ENCODE assay signal across 22 cellular contexts in genomic region chr9:126633881-126634558, GRCh38. TPM values are rescaled to one million over a fixed set of nuclear protein-coding genes. Genes with fewer than 3 reads are reported as not detected.
DNase-seq lines count a peak whose midpoint lies in the region; ATAC-seq, FAIRE-seq and TF ChIP-seq lines count a peak whose summit lies in the region.
"Had no signal": no experiment of that assay in that cellular context is flagged by ENCODE, and none has a peak within 500 bp of the region (broad histone marks: within the 10 kb centered on the region; RNA-seq: fewer than 3 reads in every experiment).

No MANE protein-coding gene starts in this region.

- H3K27me3 ChIP-seq in HepG2 (ENCODE audit: control insufficient read depth in 1 of 2, insufficient read depth in 2 of 2, low read length in 2 of 2) = peaks cover 18 to 89% of the 10 kb centered on the region in 2 experiments
- H3K27me3 ChIP-seq in right lobe of liver = peaks cover 5 to 17% of the 10 kb centered on the region in 2 donors

- no peak for TF ChIP-seq RAD21 in HepG2 (CRISPR knock-in tag; IDR thresholded peaks at IDR 0.05)

- TF ChIP-seq POLR2A in HepG2 (IDR thresholded peaks at IDR 0.05; ENCODE audit: insufficient read depth in 1 of 2, low read depth in 2 of 2, low read length in 2 of 2) (no peak), right lobe of liver (IDR thresholded peaks at IDR 0.05) (no peak)

- H3K4me1 ChIP-seq in HepG2 (ENCODE audit: insufficient read depth, low read length) (no peaks in the 10 kb centered on the region), right lobe of liver (no peaks in the 10 kb centered on the region)

- H4K20me1 ChIP-seq in HepG2 (ENCODE audit: insufficient read depth, low read length) = no peaks in the 10 kb centered on the region

- H3K36me3 ChIP-seq in HepG2 (replicated peaks in 1 of 2; ENCODE audit: control insufficient read depth in 1 of 2, insufficient read depth in 2 of 2, low read length in 2 of 2) (no peaks in the 10 kb centered on the region), right lobe of liver (no peaks in the 10 kb centered on the region)

- no peak for FAIRE-seq in HepG2 (lab: Jason Lieb, UNC)
- FAIRE-seq: RCC 7860 had no signal

- whole genome bisulfite sequencing in HepG2 (ENCODE audit: low lambda C conversion rate) = 23% methylated on average over 6 of the region's 17 CpGs
- WGBS in right lobe of liver (ENCODE audit: insufficient coverage, low coverage, low lambda C conversion rate, missing lambda C conversion rate) = 14% methylated on average over 2 of the region's 17 CpGs

- CTCF ChIA-PET in HepG2 (lab: Yijun Ruan, JAX; ENCODE audit: low intra/inter-chr PET ratio, low total read pairs) = no interaction called here

- in situ Hi-C loops in HepG2 (cut with HindIII; ENCODE audit: extremely low pct_ligation_motif_present, low pct_unique_long_range_greater_than_20kb) = no loop called here

- no peaks in the 10 kb centered on the region for H3K79me2 ChIP-seq in HepG2 (ENCODE audit: insufficient read depth, low read length)

- no peak overlapping the region for H3K9ac ChIP-seq in HepG2 (ENCODE audit: insufficient read depth, low read depth, low read length)

- no peak for TF ChIP-seq CTCF in HepG2 (CRISPR knock-in tag; IDR thresholded peaks at IDR 0.05)
- no peak for TF ChIP-seq CTCF in right lobe of liver (IDR thresholded peaks at IDR 0.05)

- no peak for TF ChIP-seq EP300 in HepG2 (IDR thresholded peaks at IDR 0.05; ENCODE audit: low read depth in 2 of 2, low read length in 2 of 2)
- TF ChIP-seq EP300 in HepG2 (CRISPR knock-in tag; IDR thresholded peaks at IDR 0.05; ENCODE audit: borderline replicate concordance) = no peak

- intact Hi-C loops in HepG2 (cut with micrococcal nuclease; ENCODE audit: unreplicated experiment) = no loop called here
- intact Hi-C loops in right lobe of liver (cut with DNase I) = no loop called here

- BruUV-seq in HepG2 (replicated peaks; lab: Mats Ljungman, UMichigan) = no TSS peak

- POLR2A ChIA-PET in HepG2 (lab: Yijun Ruan, JAX) = no interaction called here

- H3K4me3 ChIP-seq in HepG2 (replicated peaks in 1 of 3; ENCODE audit: insufficient read depth in 1 of 3, low read depth in 2 of 3, low read length in 3 of 3) (no peak overlapping the region), right lobe of liver (no peak overlapping the region)

- H3K9me3 ChIP-seq in HepG2 (ENCODE audit: low read length) (no peaks in the 10 kb centered on the region), right lobe of liver (no peaks in the 10 kb centered on the region)

- no peak overlapping the region for H2AFZ ChIP-seq in HepG2 (ENCODE audit: low read length)

- no peak overlapping the region for H3K4me2 ChIP-seq in HepG2 (ENCODE audit: low read depth, low read length)

- ATAC-seq in HepG2 = no peak
- ATAC-seq in right lobe of liver = no peak
- ATAC-seq in left lobe of liver = no peak

- no peak overlapping the region for H3K27ac ChIP-seq in HepG2 (ENCODE audit: extremely low read length, insufficient read depth, low read length)
- no peak overlapping the region for H3K27ac ChIP-seq in right lobe of liver
- H3K27ac ChIP-seq: 22Rv1, C4-2B had no signal

- peak in 2 of 3 experiments; percentile 30 to 58 for DNase-seq in NCI-H1417 (lab: John Stamatoyannopoulos, UW)
- no peak for DNase-seq in NCI-H1417 treated with DMSO at 0.1 percent for 48 hours (lab: John Stamatoyannopoulos, UW)
- no peak for DNase-seq in HepG2 (ENCODE audit: low spot score)
- DNase-seq in right lobe of liver = no peak
- peak; percentile 7 for DNase-seq in kidney tubule cell (ENCODE audit: low spot score)
- no peak for DNase-seq in stimulated activated CD4-positive, alpha-beta T cell treated with anti-CD3 and anti-CD28 coated beads, Interleukin-4, amount 100 ng/mL, for 1 hour
- DNase-seq in cerebellar nuclear complex (lab: John Stamatoyannopoulos, UW) = no peak
- no peak for DNase-seq in left lobe of liver (ENCODE audit: low spot score)
- DNase-seq: AML-193, DMS79 treated with DMSO at 0.1 percent for 48 hours, NCI-H1048, NCI-H146, NCI-H2029 treated with DMSO at 0.1 percent for 48 hours, NCI-H2227 treated with DMSO at 0.1 percent for 48 hours, NCI-H526, Right ventricle myocardium superior had no signal

TF ChIP-seq in HepG2, 621 proteins besides CTCF, POLR2A, EP300 and RAD21:
- TF ChIP-seq ZNF296 (CRISPR knock-in tag; conservative IDR thresholded peaks at IDR 0.05) (no peak), CHCHD3 (CRISPR knock-in tag; IDR thresholded peaks at IDR 0.05) (no peak), NR1H2 (CRISPR knock-in tag; IDR thresholded peaks at IDR 0.05; ENCODE audit: borderline replicate concordance, low read depth) (no peak), TIGD3 (CRISPR knock-in tag; IDR thresholded peaks at IDR 0.05; ENCODE audit: borderline replicate concordance) (no peak), ZKSCAN1 (IDR thresholded peaks at IDR 0.05; ENCODE audit: low read length) (0 out of 2 replicates have a peak, but pooled peaks have one; percentile 21), ZNF552 (CRISPR knock-in tag; IDR thresholded peaks at IDR 0.05; ENCODE audit: borderline replicate concordance) (no peak), SAP130 (CRISPR knock-in tag; IDR thresholded peaks at IDR 0.05; ENCODE audit: low read depth) (no peak)

RNA-seq across cellular contexts. Expression of gene LMX1B, which starts 20.3 kb away (rescaled TPM):
- not detected in 2 replicates for total RNA-seq in HepG2 (2016; rRNA removed; fragmentation: Illumina TruSeq; extraction: Trizol)
- total RNA-seq in HepG2 (2016; cell fraction: cytosol; rRNA removed; fragmentation: Illumina TruSeq; extraction: Trizol; ENCODE audit: low read depth) = not detected in 2 replicates
- total RNA-seq in HepG2 (2016; cell fraction: insoluble cytoplasmic fraction; rRNA removed; fragmentation: Illumina TruSeq; extraction: Trizol) = not detected in 2 replicates
- not detected in 2 replicates for total RNA-seq in HepG2 (2016; cell fraction: membrane; rRNA removed; fragmentation: Illumina TruSeq; extraction: Trizol)
- total RNA-seq in HepG2 (2016; cell fraction: nucleus; rRNA removed; fragmentation: Illumina TruSeq; extraction: Trizol) = not detected in 2 replicates
- not detected in 2 replicates for polyA plus RNA-seq in HepG2 (2011; rRNA removed)
- 0.04 TPM in 1 of 2 replicates, not detected in the other for polyA plus RNA-seq in HepG2 (2011; cell fraction: cytosol; rRNA removed)
- 0.03 TPM in 1 of 2 replicates, not detected in the other for polyA plus RNA-seq in HepG2 (2011; cell fraction: nucleus; rRNA removed)
- polyA plus RNA-seq in HepG2 (2012) = not detected in 2 replicates
- not detected in 2 replicates for polyA plus RNA-seq in HepG2 (2016; cell fraction: cytosol; fragmentation: Illumina TruSeq; extraction: Trizol; ENCODE audit: low read depth)
- 0.03 TPM in 1 of 2 replicates, not detected in the other for polyA plus RNA-seq in HepG2 (2016; cell fraction: insoluble cytoplasmic fraction; fragmentation: Illumina TruSeq; extraction: Trizol; ENCODE audit: low read depth)
- polyA plus RNA-seq in HepG2 (2016; cell fraction: membrane; fragmentation: Illumina TruSeq; extraction: Trizol; ENCODE audit: low read depth) = 0.16 TPM in 1 of 2 replicates, not detected in the other
- not detected in 2 replicates for polyA plus RNA-seq in HepG2 (2016; cell fraction: nucleus; fragmentation: Illumina TruSeq; extraction: Trizol; ENCODE audit: insufficient read depth, low read depth)
- polyA minus RNA-seq in HepG2 (2011; rRNA and poly(A)+ RNA removed; ENCODE audit: low replicate concordance) = 0.06 TPM in 1 of 2 replicates, not detected in the other
- polyA minus RNA-seq in HepG2 (2011; cell fraction: cytosol; rRNA and poly(A)+ RNA removed) = not detected in 2 replicates
- polyA minus RNA-seq in HepG2 (2011; cell fraction: nucleus; rRNA and poly(A)+ RNA removed) = not detected in 2 replicates
- total RNA-seq in right lobe of liver = not detected
- not detected for total RNA-seq in left lobe of liver
- total RNA-seq: HT-29; OCI-LY7; T-helper 1 cell treated with Interleukin-12 subunit alpha and Interleukin-12 subunit beta and Interleukin-4 antibody, amounts not matched to agents 30 ng/mL and 1 ng/mL, for 36 hours had no signal

Comparison
In these comparisons a context has a peak if more than half of its experiments do, and no peak if none do; other contexts are left out.
1. DNase-seq: peak in NCI-H1417 (2 of 3) and kidney tubule cell (single experiment); none in NCI-H1417 treated with DMSO at 0.1 percent for 48 hours (single experiment), HepG2 (single experiment), right lobe of liver (0 of 3), stimulated activated CD4-positive, alpha-beta T cell treated with anti-CD3 and anti-CD28 coated beads, Interleukin-4, amount 100 ng/mL, for 1 hour (single experiment), cerebellar nuclear complex (0 of 2) and left lobe of liver (single experiment).